1 cellular context compared by ENCODE assay signal in genomic region chr17:31067699-31068184, GRCh38.
TF ChIP-seq lines count a peak whose summit lies in the region.

No MANE protein-coding gene starts in this region.

TF ChIP-seq in HCT116, 20 proteins besides CTCF, POLR2A, EP300 and RAD21 (continued from another document):
- TF ChIP-seq REST (IDR thresholded peaks at IDR 0.05; ENCODE audit: low read depth) = no peak
- no peak for TF ChIP-seq EZH2 (IDR thresholded peaks at IDR 0.05)
- no peak for TF ChIP-seq EZH2phosphoT487 (IDR thresholded peaks at IDR 0.05; ENCODE audit: borderline replicate concordance)
- TF ChIP-seq ATF3 (IDR thresholded peaks at IDR 0.05) = no peak
- no peak for TF ChIP-seq ZNF274 (IDR thresholded peaks at IDR 0.05; ENCODE audit: low read depth, low read length)
- 0 out of 2 replicates have a peak, but pooled peaks have one; percentile 20 for TF ChIP-seq SRF (IDR thresholded peaks at IDR 0.05; ENCODE audit: low read depth)
- peak; percentile 73 for TF ChIP-seq FOSL1 (IDR thresholded peaks at IDR 0.05; ENCODE audit: low read depth)
- no peak for TF ChIP-seq ZBTB33 (IDR thresholded peaks at IDR 0.05; ENCODE audit: extremely low read depth, insufficient replicate concordance, low read length)
